Comparison of ENCODE assay signal across 12 cellular contexts in genomic region chr6:44569131-44569530, GRCh38.
"Had no signal": no experiment of that assay in that cellular context is flagged by ENCODE, and none has a peak within 500 bp of the region (broad histone marks: within the 10 kb centered on the region; RNA-seq: fewer than 3 reads in every experiment).

No MANE protein-coding gene starts in this region.

- H3K27ac ChIP-seq: hepatocyte had no signal

- H2AFZ ChIP-seq: hepatocyte had no signal

- H3K9me3 ChIP-seq: esophagus squamous epithelium, gastroesophageal sphincter, tibial artery had no signal

- DNase-seq: effector memory CD8-positive, alpha-beta T cell; esophagus squamous epithelium; glutamatergic neuron; mammary epithelial cell; natural killer cell; small intestine; stimulated activated CD4-positive, alpha-beta T cell treated with anti-CD3 and anti-CD28 coated beads, Interleukin-2, amount 100 ng/mL, for 48 hours; stimulated activated naive CD8-positive, alpha-beta T cell treated with anti-CD3 and anti-CD28 coated beads, Interleukin-15, Interleukin-2, amounts not matched to agents 100 U/mL and 50 U/mL, for 24 hours had no signal

- FAIRE-seq: kidney, small intestine had no signal

- H3K4me2 ChIP-seq: hepatocyte had no signal

- H3K36me3 ChIP-seq: esophagus squamous epithelium, gastroesophageal sphincter, tibial artery had no signal

- ATAC-seq: effector memory CD8-positive, alpha-beta T cell; natural killer cell; stimulated activated naive CD8-positive, alpha-beta T cell treated with anti-CD3 and anti-CD28 coated beads, Interleukin-15, Interleukin-2, amounts not matched to agents 100 U/mL and 50 U/mL, for 24 hours had no signal

- H3K4me3 ChIP-seq: hepatocyte had no signal

- H3K27me3 ChIP-seq: esophagus squamous epithelium, gastroesophageal sphincter, hepatocyte, tibial artery had no signal

- H3K79me2 ChIP-seq: hepatocyte had no signal
